34 cellular contexts compared by ENCODE assay signal in genomic region chr5:1436681-1437080, GRCh38. TPM values are rescaled to one million over a fixed set of nuclear protein-coding genes. Genes with fewer than 3 reads are reported as not detected.
"Had no signal": no experiment of that assay in that cellular context is flagged by ENCODE, and none has a peak within 500 bp of the region (broad histone marks: within the 10 kb centered on the region; RNA-seq: fewer than 3 reads in every experiment).

No MANE protein-coding gene starts in this region.

- H3K9ac ChIP-seq: parathyroid adenoma had no signal

- H3K9me3 ChIP-seq: esophagus squamous epithelium, suprapubic skin, uterus had no signal

- H3K4me3 ChIP-seq: cardiac muscle cell, esophagus squamous epithelium, heart right ventricle, right atrium auricular region, smooth muscle cell, suprapubic skin, tibial artery, uterus had no signal

- H3K4me1 ChIP-seq: esophagus squamous epithelium, heart right ventricle, parathyroid adenoma, right atrium auricular region, suprapubic skin, tibial artery, uterus had no signal

- H3K4me3 Mint-ChIP-seq: activated naive CD4-positive, alpha-beta T cell treated with anti-CD3 and anti-CD28 coated beads, Interleukin-2, amount 50 U/mL, for 24 hours; activated T-helper 17 cell treated with anti-CD3 and anti-CD28 coated beads, Interleukin-2, amount 50 U/mL, for 72 hours; brain; dendritic cell treated with granulocyte-macrophage colony-stimulating factor and Interleukin-4, amounts not matched to agents 40 ng/mL and 50 ng/mL, for 4 days; mesothelial cell of epicardium; nephron progenitor cell; stimulated activated memory B cell treated with anti-CD40 and anti-IgM and Interleukin-4, amounts not matched to agents 10 μg/mL and 1 μg/mL and 100 μg/mL, for 72 hours; stimulated activated naive CD8-positive, alpha-beta T cell treated with anti-CD3 and anti-CD28 coated beads, Interleukin-15, amount 100 ng/mL, for 72 hours; T-helper 1 cell treated with Interleukin-12 subunit alpha and Interleukin-12 subunit beta and Interleukin-4 antibody, amounts not matched to agents 30 μg/mL and 1 μg/mL, for 36 hours had no signal

- H3K4me2 ChIP-seq: smooth muscle cell had no signal

- DNase-seq: activated CD4-positive, alpha-beta T cell treated with anti-CD3 and anti-CD28 coated beads for 4 hours; activated CD4-positive, alpha-beta T cell treated with anti-CD3 and anti-CD28 coated beads, Interleukin-2, amount 50 U/mL, for 4 hours; anterior cingulate cortex; cerebellar nuclear complex; esophagus squamous epithelium; foreskin melanocyte; heart right ventricle; naive B cell; nephron progenitor cell; stimulated activated CD4-positive, alpha-beta T cell treated with anti-CD3 and anti-CD28 coated beads, Interleukin-1b, Interleukin-23, amount 100 ng/mL, for 48 hours; stimulated activated CD4-positive, alpha-beta T cell treated with anti-CD3 and anti-CD28 coated beads, Interleukin-4, amount 100 ng/mL, for 4 hours; stimulated activated CD8-positive, alpha-beta memory T cell treated with anti-CD3 and anti-CD28 coated beads, Interleukin-4, amount 100 ng/mL, for 48 hours; stimulated activated naive CD8-positive, alpha-beta T cell treated with anti-CD3 and anti-CD28 coated beads, Interleukin-15, amount 100 ng/mL, for 72 hours; T-helper 9 cell; uterus had no signal

- H3K27ac ChIP-seq: cardiac muscle cell, epithelial cell of prostate, esophagus squamous epithelium, heart right ventricle, parathyroid adenoma, right atrium auricular region, suprapubic skin, tibial artery, uterus, VCaP had no signal

- H3K36me3 ChIP-seq: cardiac muscle cell, esophagus squamous epithelium, heart right ventricle, right atrium auricular region, suprapubic skin, tibial artery, uterus had no signal

- ATAC-seq: activated T-helper 17 cell treated with anti-CD3 and anti-CD28 coated beads, Interleukin-2, amount 50 U/mL, for 72 hours; stimulated activated memory B cell treated with anti-CD40 and anti-IgM and Interleukin-4, amounts not matched to agents 10 μg/mL and 1 μg/mL and 100 μg/mL, for 72 hours; stimulated activated naive CD8-positive, alpha-beta T cell treated with anti-CD3 and anti-CD28 coated beads, Interleukin-15, amount 100 ng/mL, for 72 hours had no signal

- H2AFZ ChIP-seq: parathyroid adenoma had no signal

- H3K27ac Mint-ChIP-seq: activated naive CD4-positive, alpha-beta T cell treated with anti-CD3 and anti-CD28 coated beads, Interleukin-2, amount 50 U/mL, for 24 hours; activated T-helper 17 cell treated with anti-CD3 and anti-CD28 coated beads, Interleukin-2, amount 50 U/mL, for 72 hours; brain; dendritic cell treated with granulocyte-macrophage colony-stimulating factor and Interleukin-4, amounts not matched to agents 40 ng/mL and 50 ng/mL, for 4 days; mesothelial cell of epicardium; naive B cell; nephron progenitor cell; stimulated activated memory B cell treated with anti-CD40 and anti-IgM and Interleukin-4, amounts not matched to agents 10 μg/mL and 1 μg/mL and 100 μg/mL, for 72 hours; stimulated activated naive CD8-positive, alpha-beta T cell treated with anti-CD3 and anti-CD28 coated beads, Interleukin-15, amount 100 ng/mL, for 72 hours; T-helper 1 cell treated with Interleukin-12 subunit alpha and Interleukin-12 subunit beta and Interleukin-4 antibody, amounts not matched to agents 30 μg/mL and 1 μg/mL, for 36 hours had no signal

- H3K4me1 Mint-ChIP-seq: activated naive CD4-positive, alpha-beta T cell treated with anti-CD3 and anti-CD28 coated beads, Interleukin-2, amount 50 U/mL, for 24 hours; activated T-helper 17 cell treated with anti-CD3 and anti-CD28 coated beads, Interleukin-2, amount 50 U/mL, for 72 hours; mesothelial cell of epicardium; stimulated activated memory B cell treated with anti-CD40 and anti-IgM and Interleukin-4, amounts not matched to agents 10 μg/mL and 1 μg/mL and 100 μg/mL, for 72 hours; stimulated activated naive CD8-positive, alpha-beta T cell treated with anti-CD3 and anti-CD28 coated beads, Interleukin-15, amount 100 ng/mL, for 72 hours had no signal

- H3K27me3 ChIP-seq: right atrium auricular region had no signal

- H3K36me3 Mint-ChIP-seq: activated naive CD4-positive, alpha-beta T cell treated with anti-CD3 and anti-CD28 coated beads, Interleukin-2, amount 50 U/mL, for 24 hours; brain; mesothelial cell of epicardium had no signal

RNA-seq across cellular contexts. Expression of gene SLC6A3, which starts 8.6 kb away (rescaled TPM):
- total RNA-seq: activated T-helper 17 cell treated with anti-CD3 and anti-CD28 coated beads, Interleukin-2, amount 50 U/mL, for 72 hours; cardiac muscle cell; glomerular endothelial cell; kidney epithelial cell; lower leg skin; pulmonary artery endothelial cell; smooth muscle cell had no signal
- polyA plus RNA-seq: cardiac muscle cell, smooth muscle cell had no signal
